8 cellular contexts compared by ENCODE assay signal in genomic region chr2:53785378-53785777, GRCh38. TPM values are rescaled to one million over a fixed set of nuclear protein-coding genes. Genes with fewer than 3 reads are reported as not detected.
DNase-seq lines count a peak whose midpoint lies in the region; ATAC-seq and TF ChIP-seq lines count a peak whose summit lies in the region.

No MANE protein-coding gene starts in this region.

- H3K4me1 ChIP-seq in ACC112 (ENCODE audit: control insufficient read depth, insufficient read depth, low read length, unreplicated experiment) (peaks cover 28% of the 10 kb centered on the region), aorta (ENCODE audit: control insufficient read depth in 1 of 2, insufficient read depth in 2 of 2, low read length in 2 of 2) (peaks cover 0 to 6% of the 10 kb centered on the region in 2 donors)

- no peaks in the 10 kb centered on the region for H3K9me3 Mint-ChIP-seq in HFFc6
- peaks cover 0 to 3% (median 0%) of the 10 kb centered on the region in 5 experiments for H3K9me3 Mint-ChIP-seq in brain
- H3K9me3 Mint-ChIP-seq in mesothelial cell of epicardium, result no peaks in the 10 kb centered on the region

- no peaks in the 10 kb centered on the region; the same call in 1 of the 2 replicates for H3K27me3 Mint-ChIP-seq in HFFc6 (ENCODE audit: insufficient read depth)
- peaks cover 20% of the 10 kb centered on the region for H3K27me3 Mint-ChIP-seq in brain
- H3K27me3 Mint-ChIP-seq in mesothelial cell of epicardium (ENCODE audit: low read depth), result no peaks in the 10 kb centered on the region

- ATAC-seq in HG02870 (IDR thresholded peaks at IDR 0.05; ENCODE audit: unreplicated experiment), result no peak
- no peak for ATAC-seq in aorta (ENCODE audit: low FRiP score)

- no peak overlapping the region for H2AFZ ChIP-seq in ACC112 (ENCODE audit: low read length, unreplicated experiment)

- peaks cover 89% of the 10 kb centered on the region for H3K79me2 ChIP-seq in ACC112 (ENCODE audit: control insufficient read depth, insufficient read depth, low read length, unreplicated experiment)

- peak overlapping the region; percentile 83 for H3K4me3 ChIP-seq in ACC112 (ENCODE audit: low read depth, low read length)
- H3K4me3 ChIP-seq in aorta (ENCODE audit: low read length in 2 of 2), result peak overlapping the region in 1 of 2 donors; percentile 83

- intact Hi-C loops in aorta (cut with DNase I), result no loop called here

- TF ChIP-seq CTCF in HFFc6 (IDR thresholded peaks at IDR 0.05) (no peak), brain (conservative IDR thresholded peaks at IDR 0.05) (no peak), mesothelial cell of epicardium (IDR thresholded peaks at IDR 0.05; ENCODE audit: unreplicated experiment) (no peak)

- H3K4me1 Mint-ChIP-seq in HFFc6 (ENCODE audit: low read depth) (peaks cover 28% of the 10 kb centered on the region), brain (peaks cover 69% of the 10 kb centered on the region), mesothelial cell of epicardium (peaks cover 43% of the 10 kb centered on the region)

- peak overlapping the region; percentile 98 for H3K4me3 Mint-ChIP-seq in HFFc6
- peak overlapping the region; percentile 95 to 99 (median 98) for H3K4me3 Mint-ChIP-seq in brain
- H3K4me3 Mint-ChIP-seq in mesothelial cell of epicardium, result peak overlapping the region; percentile 93

- DNase-seq in HFFc6 (no peak), mesothelial cell of epicardium (ENCODE audit: low spot score in 2 of 2, unreplicated experiment in 2 of 2) (no peak), HCEC 1CT (no peak), aorta (no peak), activated gamma-delta T cell treated with Interleukin-2 at 50 U/mL for 16 hours (no peak)

- H3K27ac Mint-ChIP-seq in HFFc6, result peak overlapping the region; percentile 89
- H3K27ac Mint-ChIP-seq in brain, result peak overlapping the region; percentile 94 to 100 (median 98)
- H3K27ac Mint-ChIP-seq in mesothelial cell of epicardium, result peak overlapping the region; percentile 97

- H3K27me3 ChIP-seq in ACC112 (ENCODE audit: insufficient read depth, low read length) (no peaks in the 10 kb centered on the region), aorta (ENCODE audit: control insufficient read depth in 1 of 2, insufficient read depth in 2 of 2, low read length in 1 of 2) (no peaks in the 10 kb centered on the region)

- peaks cover 15% of the 10 kb centered on the region for H3K36me3 Mint-ChIP-seq in HFFc6 (ENCODE audit: low read depth)
- H3K36me3 Mint-ChIP-seq in brain, result peaks cover 34% of the 10 kb centered on the region
- H3K36me3 Mint-ChIP-seq in mesothelial cell of epicardium, result no peaks in the 10 kb centered on the region

- no peaks in the 10 kb centered on the region for H3K9me3 ChIP-seq in aorta (ENCODE audit: control insufficient read depth, low read length)

- H3K36me3 ChIP-seq in ACC112 (ENCODE audit: insufficient read depth, low read length) (no peaks in the 10 kb centered on the region), aorta (ENCODE audit: control insufficient read depth in 1 of 2, insufficient read depth in 2 of 2, low read length in 1 of 2) (no peaks in the 10 kb centered on the region)

- WGBS in aorta, 2 donors, result 49 to 58% methylated on average over 11 of the region's 11 CpGs

- H3K27ac ChIP-seq in ACC112 (ENCODE audit: low read depth, low read length) (no peak overlapping the region), aorta (ENCODE audit: low read depth in 1 of 2, low read length in 2 of 2) (no peak overlapping the region)

RNA-seq across cellular contexts. Expression of gene ASB3, which starts 1.4 kb away (rescaled TPM):
- total RNA-seq in HFFc6 (2021; fragmentation: NEBNext Ultra II Directional; extraction: Animal tissue kit (Norgen Biotek cat#: 25700)), result 10 to 100 TPM; 15.7 to 22.0 (median 17.3) TPM
- 20.5 TPM for polyA plus RNA-seq in brain (ENCODE audit: insufficient read depth, low read depth, low replicate concordance)
- total RNA-seq in mesothelial cell of epicardium, result 34.9 to 38.6 TPM (median 36.6 TPM) in 3 replicates
- total RNA-seq in aorta, result 10 to 100 TPM; 14.4 to 26.7 TPM
- polyA plus RNA-seq in aorta, result 10 to 100 TPM in 1 of 2 donors, 1 to 10 TPM in 1; 3.6 to 11.3 TPM

RNA-seq across cellular contexts. Expression of gene ERLEC1, which starts 1.5 kb away (rescaled TPM):
- total RNA-seq in HFFc6 (2021; fragmentation: NEBNext Ultra II Directional; extraction: Animal tissue kit (Norgen Biotek cat#: 25700)), result 100 to 1,000 TPM in 1 of 6 experiments, 10 to 100 TPM in 5; 86.0 to 102 (median 93.7) TPM
- 16.8 TPM for polyA plus RNA-seq in brain (ENCODE audit: insufficient read depth, low read depth, low replicate concordance)
- total RNA-seq in mesothelial cell of epicardium, result 34.2 to 36.8 TPM (median 34.9 TPM) in 3 replicates
- total RNA-seq in aorta, result 10 to 100 TPM; 54.3 to 55.0 TPM
- 10 to 100 TPM; 58.2 to 66.8 TPM for polyA plus RNA-seq in aorta

RNA-seq across cellular contexts. Expression of gene CHAC2, which starts 17.8 kb away (rescaled TPM):
- 1 to 10 TPM; 4.7 to 7.2 (median 5.4) TPM for total RNA-seq in HFFc6 (2021; fragmentation: NEBNext Ultra II Directional; extraction: Animal tissue kit (Norgen Biotek cat#: 25700))
- polyA plus RNA-seq in brain (ENCODE audit: insufficient read depth, low read depth, low replicate concordance), result 1.4 TPM
- 0.71 to 1.2 TPM (median 1.1 TPM) in 3 replicates for total RNA-seq in mesothelial cell of epicardium
- total RNA-seq in aorta, result 1 to 10 TPM in 1 of 2 donors, under 1 TPM in 1; 0.75 to 1.3 TPM
- polyA plus RNA-seq in aorta, result 1 to 10 TPM in 1 of 2 donors, under 1 TPM in 1; 0.61 to 5.5 TPM
